Comparison of ENCODE assay signal across 8 cellular contexts in genomic region chr1:159924025-159924790, GRCh38. TPM values are rescaled to one million over a fixed set of nuclear protein-coding genes. Genes with fewer than 3 reads are reported as not detected.
DNase-seq lines count a peak whose midpoint lies in the region; ATAC-seq and TF ChIP-seq lines count a peak whose summit lies in the region.

No MANE protein-coding gene starts in this region.

- peak overlapping the region; percentile 99 for H3K27ac Mint-ChIP-seq in activated T-helper 17 cell treated with anti-CD3 and anti-CD28 coated beads, Interleukin-2, amount 50 U/mL, for 72 hours
- peak overlapping the region; percentile 82 to 92 (median 88) for H3K27ac Mint-ChIP-seq in nephron

- H3F3A ChIP-seq in GM23248 (ENCODE audit: insufficient read depth) = peaks cover 14% of the 10 kb centered on the region
- no peaks in the 10 kb centered on the region for H3F3A ChIP-seq in OCI-LY1 (ENCODE audit: insufficient read depth, low read length)

- no peaks in the 10 kb centered on the region for H3K9me2 ChIP-seq in GM23248 (ENCODE audit: insufficient read depth)
- no peaks in the 10 kb centered on the region for H3K9me2 ChIP-seq in OCI-LY1 (ENCODE audit: low read depth, low read length)

- H3K4me1 ChIP-seq in GM23248 (ENCODE audit: insufficient read depth) (peaks cover 23% of the 10 kb centered on the region), OCI-LY1 (ENCODE audit: insufficient read depth, low read length, severe bottlenecking) (peaks cover 50% of the 10 kb centered on the region), subcutaneous abdominal adipose tissue (ENCODE audit: control insufficient read depth in 5 of 5, insufficient read depth in 5 of 5, low read length in 5 of 5) (peaks cover 8 to 67% (median 51%) of the 10 kb centered on the region in 5 donors)

- peak; percentile 40 for ATAC-seq in activated T-helper 17 cell treated with anti-CD3 and anti-CD28 coated beads, Interleukin-2, amount 50 U/mL, for 72 hours (replicated peaks)
- no peak for ATAC-seq in HG03571 (IDR thresholded peaks at IDR 0.05; ENCODE audit: unreplicated experiment)

- H3K4me3 ChIP-seq in GM23248 = peak overlapping the region; percentile 85
- H3K4me3 ChIP-seq in OCI-LY1 (ENCODE audit: low read depth, low read length, poor library complexity, severe bottlenecking) = peak overlapping the region; percentile 79
- peak overlapping the region; percentile 84 to 100 (median 92) for H3K4me3 ChIP-seq in subcutaneous abdominal adipose tissue (ENCODE audit: low read depth in 1 of 5, low read length in 5 of 5)

- peaks cover 45% of the 10 kb centered on the region for H3K4me1 Mint-ChIP-seq in activated T-helper 17 cell treated with anti-CD3 and anti-CD28 coated beads, Interleukin-2, amount 50 U/mL, for 72 hours
- peaks cover 57% of the 10 kb centered on the region for H3K4me1 Mint-ChIP-seq in nephron

- peak overlapping the region; percentile 98 for H3K27ac ChIP-seq in GM23248
- peak overlapping the region; percentile 87 for H3K27ac ChIP-seq in OCI-LY1 (ENCODE audit: low read depth, low read length, poor library complexity, severe bottlenecking)
- peak overlapping the region; percentile 97 for H3K27ac ChIP-seq in subcutaneous abdominal adipose tissue (ENCODE audit: low read depth, low read length)

- H3K79me2 ChIP-seq in GM23248 (ENCODE audit: insufficient read depth) = peaks cover 52% of the 10 kb centered on the region
- H3K79me2 ChIP-seq in OCI-LY1 (ENCODE audit: insufficient read depth, low read length) = no peaks in the 10 kb centered on the region

- TF ChIP-seq CTCF in AG09319 (IDR thresholded peaks at IDR 0.05; ENCODE audit: low read depth, low read length) = peak; percentile 1; the same call in 1 of the 2 replicates
- no peak for TF ChIP-seq CTCF in OCI-LY1 (IDR thresholded peaks at IDR 0.05; ENCODE audit: low read length)
- TF ChIP-seq CTCF in nephron (IDR thresholded peaks at IDR 0.05; ENCODE audit: unreplicated experiment in 3 of 3) = no peak

- H3K4me2 ChIP-seq in GM23248 (ENCODE audit: unreplicated experiment) (peak overlapping the region; percentile 95), OCI-LY1 (ENCODE audit: low read length) (peak overlapping the region; percentile 84)

- no peaks in the 10 kb centered on the region for H3K9me3 Mint-ChIP-seq in activated T-helper 17 cell treated with anti-CD3 and anti-CD28 coated beads, Interleukin-2, amount 50 U/mL, for 72 hours
- no peaks in the 10 kb centered on the region for H3K9me3 Mint-ChIP-seq in nephron

- H3K4me3 Mint-ChIP-seq in activated T-helper 17 cell treated with anti-CD3 and anti-CD28 coated beads, Interleukin-2, amount 50 U/mL, for 72 hours = peak overlapping the region; percentile 89
- peak overlapping the region; percentile 97 for H3K4me3 Mint-ChIP-seq in nephron

- H3K9ac ChIP-seq in GM23248 (peak overlapping the region; percentile 98), OCI-LY1 (ENCODE audit: low read length) (peak overlapping the region; percentile 74), subcutaneous abdominal adipose tissue (ENCODE audit: low read length in 5 of 5) (peak overlapping the region; percentile 77 to 99 (median 95))

- peaks cover 8% of the 10 kb centered on the region; the same call in 1 of the 2 replicates for H3K36me3 ChIP-seq in GM23248 (ENCODE audit: low read depth)
- H3K36me3 ChIP-seq in OCI-LY1 (ENCODE audit: insufficient read depth, low read length) = peaks cover 18% of the 10 kb centered on the region; the same call in 1 of the 2 replicates
- H3K36me3 ChIP-seq in subcutaneous abdominal adipose tissue (ENCODE audit: control insufficient read depth in 5 of 5, insufficient read depth in 5 of 5, low read length in 5 of 5) = peaks cover 4 to 26% (median 16%) of the 10 kb centered on the region in 5 donors

- no peaks in the 10 kb centered on the region for H3K27me3 Mint-ChIP-seq in activated T-helper 17 cell treated with anti-CD3 and anti-CD28 coated beads, Interleukin-2, amount 50 U/mL, for 72 hours
- no peaks in the 10 kb centered on the region for H3K27me3 Mint-ChIP-seq in nephron (ENCODE audit: low read depth)

- 0 to 1% methylated on average over 14 to 16 of the region's 31 CpGs for WGBS in GM23248 (ENCODE audit: low coverage in 1 of 2, low lambda C conversion rate in 2 of 2, missing lambda C conversion rate in 2 of 2), 2 experiments

- H3K36me3 Mint-ChIP-seq in activated T-helper 17 cell treated with anti-CD3 and anti-CD28 coated beads, Interleukin-2, amount 50 U/mL, for 72 hours (ENCODE audit: low read depth) = peaks cover 65% of the 10 kb centered on the region
- H3K36me3 Mint-ChIP-seq in nephron (ENCODE audit: low read depth) = peaks cover 16% of the 10 kb centered on the region

- no peak overlapping the region for H2AFZ ChIP-seq in GM23248
- no peak overlapping the region for H2AFZ ChIP-seq in OCI-LY1 (ENCODE audit: low read length)

- DNase-seq in AG09319 (ENCODE audit: extremely low read depth, low read depth) = peak; percentile 86
- peak; percentile 96 for DNase-seq in GM23248
- peak; percentile 83 for DNase-seq in fibroblast of peridontal ligament (ENCODE audit: extremely low read depth)

- H4K20me1 ChIP-seq in GM23248 (ENCODE audit: insufficient read depth) (no peaks in the 10 kb centered on the region), OCI-LY1 (ENCODE audit: insufficient read depth, low read length) (no peaks in the 10 kb centered on the region)

- H3K9me3 ChIP-seq in GM23248 (ENCODE audit: low read depth) (no peaks in the 10 kb centered on the region), OCI-LY1 (ENCODE audit: low read length) (no peaks in the 10 kb centered on the region), subcutaneous abdominal adipose tissue (ENCODE audit: control insufficient read depth in 5 of 5, low read length in 5 of 5) (no peaks in the 10 kb centered on the region)

- H3K27me3 ChIP-seq in GM23248 (replicated peaks; ENCODE audit: insufficient read depth) (no peaks in the 10 kb centered on the region), OCI-LY1 (ENCODE audit: insufficient read depth, low read length) (no peaks in the 10 kb centered on the region), subcutaneous abdominal adipose tissue (ENCODE audit: control insufficient read depth in 5 of 5, insufficient read depth in 4 of 5, low read length in 5 of 5) (no peaks in the 10 kb centered on the region)

- in situ Hi-C loops in GM23248 (cut with MboI) = no loop called here

RNA-seq across cellular contexts. Expression of gene TAGLN2, which starts 1.1 kb away (rescaled TPM):
- 360 and 400 TPM in 2 replicates for total RNA-seq in GM23248 (2014; rRNA removed; shearing (Covaris generic))
- 692 and 713 TPM in 2 replicates for polyA plus RNA-seq in GM23248 (2016; fragmentation: Nextera tagmentation; extraction: Ambion mirVana)
- total RNA-seq in activated T-helper 17 cell treated with anti-CD3 and anti-CD28 coated beads, Interleukin-2, amount 50 U/mL, for 72 hours = 100 to 1,000 TPM; 457 to 593 TPM

RNA-seq across cellular contexts. Expression of gene IGSF9, which starts 21.2 kb away (rescaled TPM):
- total RNA-seq in GM23248 (2014; rRNA removed; shearing (Covaris generic)) = not detected in 2 replicates
- 0.13 TPM in 1 of 2 replicates, not detected in the other for polyA plus RNA-seq in GM23248 (2016; fragmentation: Nextera tagmentation; extraction: Ambion mirVana)
- not detected for total RNA-seq in activated T-helper 17 cell treated with anti-CD3 and anti-CD28 coated beads, Interleukin-2, amount 50 U/mL, for 72 hours

RNA-seq across cellular contexts. Expression of gene CFAP45, which starts 24.2 kb away (rescaled TPM):
- not detected in 2 replicates for total RNA-seq in GM23248 (2014; rRNA removed; shearing (Covaris generic))
- 0.34 and 0.51 TPM in 2 replicates for polyA plus RNA-seq in GM23248 (2016; fragmentation: Nextera tagmentation; extraction: Ambion mirVana)
- 1 to 10 TPM in 1 of 2 donors, under 1 TPM in 1; 0.78 to 3.6 TPM for total RNA-seq in activated T-helper 17 cell treated with anti-CD3 and anti-CD28 coated beads, Interleukin-2, amount 50 U/mL, for 72 hours

RNA-seq across cellular contexts. Expression of gene SLAMF9, which starts 29.8 kb away (rescaled TPM):
- not detected in 2 replicates for total RNA-seq in GM23248 (2014; rRNA removed; shearing (Covaris generic))
- 0.48 and 0.51 TPM in 2 replicates for polyA plus RNA-seq in GM23248 (2016; fragmentation: Nextera tagmentation; extraction: Ambion mirVana)
- total RNA-seq in activated T-helper 17 cell treated with anti-CD3 and anti-CD28 coated beads, Interleukin-2, amount 50 U/mL, for 72 hours = not detected
